1 cellular context compared by ENCODE assay signal in the genomic region with DNA sequence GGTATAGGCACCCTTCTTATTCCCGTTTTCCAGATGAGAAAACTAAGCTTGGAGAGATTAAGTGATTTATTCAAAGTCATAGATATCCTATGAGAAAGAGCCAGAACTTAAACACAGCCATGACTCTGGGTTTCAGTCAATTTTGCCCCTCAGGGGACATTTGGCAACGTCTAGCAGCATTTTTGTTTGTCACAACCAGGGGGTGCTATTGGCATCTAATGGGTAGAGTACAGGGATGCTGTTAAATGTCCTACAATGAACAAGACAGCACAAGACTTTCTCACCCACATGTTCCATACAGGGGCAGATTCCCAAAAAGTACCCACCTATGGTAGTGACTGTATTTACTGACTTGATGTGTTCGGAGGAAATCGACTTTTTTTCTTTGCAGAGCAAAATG.
A peak's percentile ranks its signal among the peaks of the same experiment; 100 is the strongest.
TF ChIP-seq lines count a peak whose summit lies in the region.

No MANE protein-coding gene starts in this region.

TF ChIP-seq in GM12878, 131 proteins besides CTCF, POLR2A, EP300 and RAD21 (continued from another document):
- TF ChIP-seq, protein P1, sequence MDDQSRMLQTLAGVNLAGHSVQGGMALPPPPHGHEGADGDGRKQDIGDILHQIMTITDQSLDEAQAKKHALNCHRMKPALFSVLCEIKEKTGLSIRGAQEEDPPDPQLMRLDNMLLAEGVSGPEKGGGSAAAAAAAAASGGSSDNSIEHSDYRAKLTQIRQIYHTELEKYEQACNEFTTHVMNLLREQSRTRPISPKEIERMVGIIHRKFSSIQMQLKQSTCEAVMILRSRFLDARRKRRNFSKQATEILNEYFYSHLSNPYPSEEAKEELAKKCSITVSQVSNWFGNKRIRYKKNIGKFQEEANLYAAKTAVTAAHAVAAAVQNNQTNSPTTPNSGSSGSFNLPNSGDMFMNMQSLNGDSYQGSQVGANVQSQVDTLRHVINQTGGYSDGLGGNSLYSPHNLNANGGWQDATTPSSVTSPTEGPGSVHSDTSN (IDR thresholded peaks at IDR 0.05; ENCODE audit: insufficient replicate concordance, low read depth, low read length) = no peak
- TF ChIP-seq SREBF2 (IDR thresholded peaks at IDR 0.05; ENCODE audit: low read length) = no peak
- peak; percentile 82 for TF ChIP-seq SMC3 (IDR thresholded peaks at IDR 0.05; ENCODE audit: borderline replicate concordance, low read length)
- 0 out of 2 replicates have a peak, but pooled peaks have one; percentile 50 for TF ChIP-seq YY1 (IDR thresholded peaks at IDR 0.05; ENCODE audit: low read depth, low read length)
- TF ChIP-seq, protein P2, sequence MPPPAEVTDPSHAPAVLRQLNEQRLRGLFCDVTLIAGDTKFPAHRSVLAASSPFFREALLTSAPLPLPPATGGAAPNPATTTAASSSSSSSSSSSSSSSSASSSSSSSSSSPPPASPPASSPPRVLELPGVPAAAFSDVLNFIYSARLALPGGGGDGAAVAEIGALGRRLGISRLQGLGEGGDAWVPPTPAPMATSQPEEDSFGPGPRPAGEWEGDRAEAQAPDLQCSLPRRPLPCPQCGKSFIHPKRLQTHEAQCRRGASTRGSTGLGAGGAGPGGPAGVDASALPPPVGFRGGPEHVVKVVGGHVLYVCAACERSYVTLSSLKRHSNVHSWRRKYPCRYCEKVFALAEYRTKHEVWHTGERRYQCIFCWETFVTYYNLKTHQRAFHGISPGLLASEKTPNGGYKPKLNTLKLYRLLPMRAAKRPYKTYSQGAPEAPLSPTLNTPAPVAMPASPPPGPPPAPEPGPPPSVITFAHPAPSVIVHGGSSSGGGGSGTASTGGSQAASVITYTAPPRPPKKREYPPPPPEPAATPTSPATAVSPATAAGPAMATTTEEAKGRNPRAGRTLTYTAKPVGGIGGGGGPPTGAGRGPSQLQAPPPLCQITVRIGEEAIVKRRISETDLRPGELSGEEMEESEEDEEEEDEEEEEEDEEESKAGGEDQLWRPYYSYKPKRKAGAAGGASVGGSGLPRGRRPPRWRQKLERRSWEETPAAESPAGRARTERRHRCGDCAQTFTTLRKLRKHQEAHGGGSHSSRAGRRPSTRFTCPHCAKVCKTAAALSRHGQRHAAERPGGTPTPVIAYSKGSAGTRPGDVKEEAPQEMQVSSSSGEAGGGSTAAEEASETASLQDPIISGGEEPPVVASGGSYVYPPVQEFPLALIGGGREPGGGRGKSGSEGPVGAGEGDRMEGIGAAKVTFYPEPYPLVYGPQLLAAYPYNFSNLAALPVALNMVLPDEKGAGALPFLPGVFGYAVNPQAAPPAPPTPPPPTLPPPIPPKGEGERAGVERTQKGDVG (CRISPR knock-in tag; IDR thresholded peaks at IDR 0.05) = no peak
- TF ChIP-seq HDGF (IDR thresholded peaks at IDR 0.05) = no peak
- TF ChIP-seq, protein P3, sequence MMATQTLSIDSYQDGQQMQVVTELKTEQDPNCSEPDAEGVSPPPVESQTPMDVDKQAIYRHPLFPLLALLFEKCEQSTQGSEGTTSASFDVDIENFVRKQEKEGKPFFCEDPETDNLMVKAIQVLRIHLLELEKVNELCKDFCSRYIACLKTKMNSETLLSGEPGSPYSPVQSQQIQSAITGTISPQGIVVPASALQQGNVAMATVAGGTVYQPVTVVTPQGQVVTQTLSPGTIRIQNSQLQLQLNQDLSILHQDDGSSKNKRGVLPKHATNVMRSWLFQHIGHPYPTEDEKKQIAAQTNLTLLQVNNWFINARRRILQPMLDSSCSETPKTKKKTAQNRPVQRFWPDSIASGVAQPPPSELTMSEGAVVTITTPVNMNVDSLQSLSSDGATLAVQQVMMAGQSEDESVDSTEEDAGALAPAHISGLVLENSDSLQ (IDR thresholded peaks at IDR 0.05) = no peak
- TF ChIP-seq NFIC (IDR thresholded peaks at IDR 0.05; ENCODE audit: low read depth, low read length) = no peak
- TF ChIP-seq RBBP5 (conservative IDR thresholded peaks at IDR 0.05) = no peak
- TF ChIP-seq CBX5 (IDR thresholded peaks at IDR 0.05; ENCODE audit: low read depth) = no peak
- TF ChIP-seq, protein P4, sequence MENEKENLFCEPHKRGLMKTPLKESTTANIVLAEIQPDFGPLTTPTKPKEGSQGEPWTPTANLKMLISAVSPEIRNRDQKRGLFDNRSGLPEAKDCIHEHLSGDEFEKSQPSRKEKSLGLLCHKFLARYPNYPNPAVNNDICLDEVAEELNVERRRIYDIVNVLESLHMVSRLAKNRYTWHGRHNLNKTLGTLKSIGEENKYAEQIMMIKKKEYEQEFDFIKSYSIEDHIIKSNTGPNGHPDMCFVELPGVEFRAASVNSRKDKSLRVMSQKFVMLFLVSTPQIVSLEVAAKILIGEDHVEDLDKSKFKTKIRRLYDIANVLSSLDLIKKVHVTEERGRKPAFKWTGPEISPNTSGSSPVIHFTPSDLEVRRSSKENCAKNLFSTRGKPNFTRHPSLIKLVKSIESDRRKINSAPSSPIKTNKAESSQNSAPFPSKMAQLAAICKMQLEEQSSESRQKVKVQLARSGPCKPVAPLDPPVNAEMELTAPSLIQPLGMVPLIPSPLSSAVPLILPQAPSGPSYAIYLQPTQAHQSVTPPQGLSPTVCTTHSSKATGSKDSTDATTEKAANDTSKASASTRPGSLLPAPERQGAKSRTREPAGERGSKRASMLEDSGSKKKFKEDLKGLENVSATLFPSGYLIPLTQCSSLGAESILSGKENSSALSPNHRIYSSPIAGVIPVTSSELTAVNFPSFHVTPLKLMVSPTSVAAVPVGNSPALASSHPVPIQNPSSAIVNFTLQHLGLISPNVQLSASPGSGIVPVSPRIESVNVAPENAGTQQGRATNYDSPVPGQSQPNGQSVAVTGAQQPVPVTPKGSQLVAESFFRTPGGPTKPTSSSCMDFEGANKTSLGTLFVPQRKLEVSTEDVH (IDR thresholded peaks at IDR 0.05; ENCODE audit: low read depth, partially characterized antibody) = no peak
- TF ChIP-seq, protein P5, sequence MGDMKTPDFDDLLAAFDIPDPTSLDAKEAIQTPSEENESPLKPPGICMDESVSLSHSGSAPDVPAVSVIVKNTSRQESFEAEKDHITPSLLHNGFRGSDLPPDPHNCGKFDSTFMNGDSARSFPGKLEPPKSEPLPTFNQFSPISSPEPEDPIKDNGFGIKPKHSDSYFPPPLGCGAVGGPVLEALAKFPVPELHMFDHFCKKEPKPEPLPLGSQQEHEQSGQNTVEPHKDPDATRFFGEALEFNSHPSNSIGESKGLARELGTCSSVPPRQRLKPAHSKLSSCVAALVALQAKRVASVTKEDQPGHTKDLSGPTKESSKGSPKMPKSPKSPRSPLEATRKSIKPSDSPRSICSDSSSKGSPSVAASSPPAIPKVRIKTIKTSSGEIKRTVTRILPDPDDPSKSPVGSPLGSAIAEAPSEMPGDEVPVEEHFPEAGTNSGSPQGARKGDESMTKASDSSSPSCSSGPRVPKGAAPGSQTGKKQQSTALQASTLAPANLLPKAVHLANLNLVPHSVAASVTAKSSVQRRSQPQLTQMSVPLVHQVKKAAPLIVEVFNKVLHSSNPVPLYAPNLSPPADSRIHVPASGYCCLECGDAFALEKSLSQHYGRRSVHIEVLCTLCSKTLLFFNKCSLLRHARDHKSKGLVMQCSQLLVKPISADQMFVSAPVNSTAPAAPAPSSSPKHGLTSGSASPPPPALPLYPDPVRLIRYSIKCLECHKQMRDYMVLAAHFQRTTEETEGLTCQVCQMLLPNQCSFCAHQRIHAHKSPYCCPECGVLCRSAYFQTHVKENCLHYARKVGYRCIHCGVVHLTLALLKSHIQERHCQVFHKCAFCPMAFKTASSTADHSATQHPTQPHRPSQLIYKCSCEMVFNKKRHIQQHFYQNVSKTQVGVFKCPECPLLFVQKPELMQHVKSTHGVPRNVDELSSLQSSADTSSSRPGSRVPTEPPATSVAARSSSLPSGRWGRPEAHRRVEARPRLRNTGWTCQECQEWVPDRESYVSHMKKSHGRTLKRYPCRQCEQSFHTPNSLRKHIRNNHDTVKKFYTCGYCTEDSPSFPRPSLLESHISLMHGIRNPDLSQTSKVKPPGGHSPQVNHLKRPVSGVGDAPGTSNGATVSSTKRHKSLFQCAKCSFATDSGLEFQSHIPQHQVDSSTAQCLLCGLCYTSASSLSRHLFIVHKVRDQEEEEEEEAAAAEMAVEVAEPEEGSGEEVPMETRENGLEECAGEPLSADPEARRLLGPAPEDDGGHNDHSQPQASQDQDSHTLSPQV (IDR thresholded peaks at IDR 0.05) = no peak
